ENCODE assay signal across 9 cellular contexts in the genomic region with DNA sequence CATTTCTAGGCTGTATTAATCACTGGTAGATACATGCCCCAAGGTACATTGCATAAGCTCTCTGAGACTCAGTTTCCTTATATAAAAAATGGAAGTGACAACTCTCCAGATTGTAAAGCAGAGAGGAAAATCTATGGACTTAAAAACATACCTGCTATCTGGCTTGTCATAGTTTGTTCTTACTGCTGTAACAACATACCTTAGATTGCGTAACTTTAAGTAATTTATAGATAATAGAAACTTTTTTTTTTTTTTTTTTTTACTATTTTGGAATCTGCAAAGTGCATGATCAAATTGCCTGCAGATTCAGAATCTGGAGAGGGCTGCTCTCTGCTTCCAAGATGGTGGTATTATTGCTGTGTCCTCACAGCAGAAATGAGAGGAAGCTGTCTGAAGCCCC.
"Had no signal": no experiment of that assay in that cellular context is flagged by ENCODE, and none has a peak within 500 bp of the region (broad histone marks: within the 10 kb centered on the region; RNA-seq: fewer than 3 reads in every experiment).

No MANE protein-coding gene starts in this region.

- H2AFZ ChIP-seq: GM23248 had no signal

- ATAC-seq: HCT116 had no signal

- H3K4me3 ChIP-seq: GM23248 had no signal

- FAIRE-seq: H54 had no signal

- H3K27ac ChIP-seq: GM23248, HL-60, KMS-11 had no signal

- H3K4me2 ChIP-seq: KMS-11 had no signal

- DNase-seq: GM23248, GOT3, H9, HFFc6, KBM-7 had no signal

- H3K9ac ChIP-seq: GM23248, KMS-11 had no signal
